ENCODE assay signal across 1 cellular context in the genomic region with DNA sequence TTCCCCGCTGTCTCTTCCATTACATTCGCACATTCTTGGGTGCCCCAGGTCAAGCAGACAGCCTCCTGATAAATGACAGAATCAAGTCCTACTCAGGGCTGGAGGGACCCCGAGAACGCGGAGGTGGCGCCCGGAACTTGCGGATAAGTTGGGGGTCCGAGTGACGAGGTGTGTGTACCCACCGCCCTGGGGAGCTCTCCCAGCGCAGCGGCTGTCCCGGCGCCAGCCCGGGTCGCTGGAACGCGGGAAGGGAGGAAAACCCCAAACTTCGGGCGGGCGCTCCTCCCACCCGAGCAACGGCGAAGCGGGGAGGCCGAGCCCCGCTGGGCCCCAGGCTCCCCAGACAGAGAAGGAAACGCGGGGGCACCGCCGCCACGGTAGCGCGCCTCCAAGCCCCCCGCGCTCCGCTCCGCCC.
TF ChIP-seq lines count a peak whose summit lies in the region.

No MANE protein-coding gene starts in this region.

TF ChIP-seq in endothelial cell of umbilical vein, 7 proteins besides CTCF, POLR2A, EP300 and RAD21:
- TF ChIP-seq MYC (IDR thresholded peaks at IDR 0.05; ENCODE audit: low read depth, low read length) (no peak), FOS (IDR thresholded peaks at IDR 0.05; ENCODE audit: borderline replicate concordance, insufficient read depth, low read length) (no peak), EZH2 (IDR thresholded peaks at IDR 0.05; ENCODE audit: borderline replicate concordance, low read depth, low read length, severe bottlenecking) (no peak), JUN (IDR thresholded peaks at IDR 0.05; ENCODE audit: borderline replicate concordance, insufficient read depth, insufficient read length, low read depth) (no peak), GATA2 (IDR thresholded peaks at IDR 0.05; ENCODE audit: insufficient read depth, insufficient read length, low read depth, low read length) (no peak), POLR2AphosphoS5 (IDR thresholded peaks at IDR 0.05; ENCODE audit: insufficient read depth, low read depth, low read length) (no peak)
- TF ChIP-seq, protein P1, sequence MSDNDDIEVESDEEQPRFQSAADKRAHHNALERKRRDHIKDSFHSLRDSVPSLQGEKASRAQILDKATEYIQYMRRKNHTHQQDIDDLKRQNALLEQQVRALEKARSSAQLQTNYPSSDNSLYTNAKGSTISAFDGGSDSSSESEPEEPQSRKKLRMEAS (IDR thresholded peaks at IDR 0.05; ENCODE audit: insufficient read depth, insufficient read length): no peak
